Comparison of ENCODE assay signal across 1 cellular context in the genomic region with DNA sequence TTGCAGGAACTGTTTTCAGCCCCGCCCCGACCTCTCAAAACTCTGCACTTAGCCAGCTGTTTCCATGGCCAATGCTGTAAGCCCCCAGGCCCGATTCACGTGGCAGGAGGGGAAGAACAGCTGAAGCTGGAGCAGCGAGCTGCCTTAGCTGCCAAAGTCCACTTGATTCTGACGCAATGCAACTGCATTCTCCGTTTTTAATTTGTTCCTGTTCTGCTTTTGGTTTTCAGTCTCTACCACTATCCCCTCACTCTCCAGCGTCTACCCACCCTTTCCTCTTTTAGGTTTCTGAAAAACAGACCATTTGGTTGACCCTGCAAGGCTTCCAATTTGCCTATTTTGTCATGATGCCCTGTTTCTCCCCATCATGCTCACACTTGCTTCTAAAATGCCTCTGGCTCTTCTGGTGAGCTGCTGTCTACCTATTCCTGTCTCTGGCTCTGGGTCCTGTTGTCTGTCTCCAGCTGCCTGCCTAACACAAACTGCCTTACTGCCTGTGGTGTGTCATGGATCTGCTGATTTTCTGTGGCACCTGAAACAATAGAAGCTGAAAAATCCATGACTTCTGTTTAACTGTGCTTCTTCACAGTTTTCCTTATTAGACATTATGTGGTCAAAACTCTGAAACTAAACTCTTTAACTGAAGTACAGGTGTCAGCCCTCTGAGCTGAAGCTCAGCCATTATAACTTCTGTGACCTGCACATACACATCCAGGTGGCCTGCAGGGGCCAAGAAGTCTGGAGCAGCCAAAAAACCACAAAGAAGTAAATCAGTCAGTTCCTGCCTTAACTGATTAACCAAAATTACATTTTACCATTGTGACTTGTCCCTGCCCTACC.
A peak's percentile ranks its signal among the peaks of the same experiment; 100 is the strongest.
TF ChIP-seq lines count a peak whose summit lies in the region.

No MANE protein-coding gene starts in this region.

TF ChIP-seq in GM12878, 131 proteins besides CTCF, POLR2A, EP300 and RAD21 (continued from another document):
- TF ChIP-seq, protein P1, sequence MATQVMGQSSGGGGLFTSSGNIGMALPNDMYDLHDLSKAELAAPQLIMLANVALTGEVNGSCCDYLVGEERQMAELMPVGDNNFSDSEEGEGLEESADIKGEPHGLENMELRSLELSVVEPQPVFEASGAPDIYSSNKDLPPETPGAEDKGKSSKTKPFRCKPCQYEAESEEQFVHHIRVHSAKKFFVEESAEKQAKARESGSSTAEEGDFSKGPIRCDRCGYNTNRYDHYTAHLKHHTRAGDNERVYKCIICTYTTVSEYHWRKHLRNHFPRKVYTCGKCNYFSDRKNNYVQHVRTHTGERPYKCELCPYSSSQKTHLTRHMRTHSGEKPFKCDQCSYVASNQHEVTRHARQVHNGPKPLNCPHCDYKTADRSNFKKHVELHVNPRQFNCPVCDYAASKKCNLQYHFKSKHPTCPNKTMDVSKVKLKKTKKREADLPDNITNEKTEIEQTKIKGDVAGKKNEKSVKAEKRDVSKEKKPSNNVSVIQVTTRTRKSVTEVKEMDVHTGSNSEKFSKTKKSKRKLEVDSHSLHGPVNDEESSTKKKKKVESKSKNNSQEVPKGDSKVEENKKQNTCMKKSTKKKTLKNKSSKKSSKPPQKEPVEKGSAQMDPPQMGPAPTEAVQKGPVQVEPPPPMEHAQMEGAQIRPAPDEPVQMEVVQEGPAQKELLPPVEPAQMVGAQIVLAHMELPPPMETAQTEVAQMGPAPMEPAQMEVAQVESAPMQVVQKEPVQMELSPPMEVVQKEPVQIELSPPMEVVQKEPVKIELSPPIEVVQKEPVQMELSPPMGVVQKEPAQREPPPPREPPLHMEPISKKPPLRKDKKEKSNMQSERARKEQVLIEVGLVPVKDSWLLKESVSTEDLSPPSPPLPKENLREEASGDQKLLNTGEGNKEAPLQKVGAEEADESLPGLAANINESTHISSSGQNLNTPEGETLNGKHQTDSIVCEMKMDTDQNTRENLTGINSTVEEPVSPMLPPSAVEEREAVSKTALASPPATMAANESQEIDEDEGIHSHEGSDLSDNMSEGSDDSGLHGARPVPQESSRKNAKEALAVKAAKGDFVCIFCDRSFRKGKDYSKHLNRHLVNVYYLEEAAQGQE (IDR thresholded peaks at IDR 0.05; ENCODE audit: low read depth, low read length), result no peak
- TF ChIP-seq, protein P2, sequence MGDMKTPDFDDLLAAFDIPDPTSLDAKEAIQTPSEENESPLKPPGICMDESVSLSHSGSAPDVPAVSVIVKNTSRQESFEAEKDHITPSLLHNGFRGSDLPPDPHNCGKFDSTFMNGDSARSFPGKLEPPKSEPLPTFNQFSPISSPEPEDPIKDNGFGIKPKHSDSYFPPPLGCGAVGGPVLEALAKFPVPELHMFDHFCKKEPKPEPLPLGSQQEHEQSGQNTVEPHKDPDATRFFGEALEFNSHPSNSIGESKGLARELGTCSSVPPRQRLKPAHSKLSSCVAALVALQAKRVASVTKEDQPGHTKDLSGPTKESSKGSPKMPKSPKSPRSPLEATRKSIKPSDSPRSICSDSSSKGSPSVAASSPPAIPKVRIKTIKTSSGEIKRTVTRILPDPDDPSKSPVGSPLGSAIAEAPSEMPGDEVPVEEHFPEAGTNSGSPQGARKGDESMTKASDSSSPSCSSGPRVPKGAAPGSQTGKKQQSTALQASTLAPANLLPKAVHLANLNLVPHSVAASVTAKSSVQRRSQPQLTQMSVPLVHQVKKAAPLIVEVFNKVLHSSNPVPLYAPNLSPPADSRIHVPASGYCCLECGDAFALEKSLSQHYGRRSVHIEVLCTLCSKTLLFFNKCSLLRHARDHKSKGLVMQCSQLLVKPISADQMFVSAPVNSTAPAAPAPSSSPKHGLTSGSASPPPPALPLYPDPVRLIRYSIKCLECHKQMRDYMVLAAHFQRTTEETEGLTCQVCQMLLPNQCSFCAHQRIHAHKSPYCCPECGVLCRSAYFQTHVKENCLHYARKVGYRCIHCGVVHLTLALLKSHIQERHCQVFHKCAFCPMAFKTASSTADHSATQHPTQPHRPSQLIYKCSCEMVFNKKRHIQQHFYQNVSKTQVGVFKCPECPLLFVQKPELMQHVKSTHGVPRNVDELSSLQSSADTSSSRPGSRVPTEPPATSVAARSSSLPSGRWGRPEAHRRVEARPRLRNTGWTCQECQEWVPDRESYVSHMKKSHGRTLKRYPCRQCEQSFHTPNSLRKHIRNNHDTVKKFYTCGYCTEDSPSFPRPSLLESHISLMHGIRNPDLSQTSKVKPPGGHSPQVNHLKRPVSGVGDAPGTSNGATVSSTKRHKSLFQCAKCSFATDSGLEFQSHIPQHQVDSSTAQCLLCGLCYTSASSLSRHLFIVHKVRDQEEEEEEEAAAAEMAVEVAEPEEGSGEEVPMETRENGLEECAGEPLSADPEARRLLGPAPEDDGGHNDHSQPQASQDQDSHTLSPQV (IDR thresholded peaks at IDR 0.05), result no peak; the same call in 1 of the 2 replicates
- TF ChIP-seq RAD51 (IDR thresholded peaks at IDR 0.05) (peak; percentile 54; the same call in 1 of the 2 replicates), ZBTB40 (IDR thresholded peaks at IDR 0.05; ENCODE audit: borderline replicate concordance) (no peak), RELB (IDR thresholded peaks at IDR 0.05; ENCODE audit: low read depth) (no peak), PAX5 (IDR thresholded peaks at IDR 0.05; ENCODE audit: borderline replicate concordance, low read depth, low read length) (0 out of 2 replicates have a peak, but pooled peaks have one; percentile 29), SIX5 (IDR thresholded peaks at IDR 0.05; ENCODE audit: low read depth, low read length, severe bottlenecking) (no peak), NRF1 (conservative IDR thresholded peaks at IDR 0.05; ENCODE audit: low read depth, low read length) (no peak)
